In the genomic region with DNA sequence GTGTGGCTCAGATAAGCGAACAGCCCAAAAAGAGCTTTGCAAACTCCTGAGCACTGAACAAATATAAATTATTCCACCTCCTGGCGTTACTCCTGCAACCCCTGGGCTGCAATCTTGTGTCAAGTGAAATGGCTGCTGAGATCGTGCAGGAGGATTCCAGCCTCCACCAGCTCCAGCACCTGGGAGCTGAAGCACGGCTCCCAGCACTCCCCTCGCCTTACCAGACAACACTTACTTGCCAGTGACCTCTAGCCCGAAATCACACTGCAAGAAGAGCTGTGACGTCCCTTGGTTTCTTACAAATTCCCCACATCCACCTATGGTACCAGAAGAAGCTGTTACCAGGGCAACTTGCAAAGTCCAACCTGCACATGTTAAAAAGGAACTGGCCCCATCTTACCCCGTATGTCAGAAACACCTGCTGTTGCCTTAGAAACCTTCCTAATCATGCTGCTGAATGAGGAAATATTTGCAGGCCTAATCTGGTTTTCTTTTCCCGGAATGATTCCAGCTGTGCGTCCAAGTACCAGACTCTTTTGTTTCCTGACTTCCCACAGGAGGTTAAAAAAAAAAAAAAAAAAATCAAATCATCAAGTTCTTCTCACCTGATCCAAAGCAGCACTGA, we compare ENCODE assay signal across 19 cellular contexts. TPM values are rescaled to one million over a fixed set of nuclear protein-coding genes. Genes with fewer than 3 reads are reported as not detected.
DNase-seq lines count a peak whose midpoint lies in the region; ATAC-seq lines count a peak whose summit lies in the region.
"Had no signal": no experiment of that assay in that cellular context is flagged by ENCODE, and none has a peak within 500 bp of the region (broad histone marks: within the 10 kb centered on the region; RNA-seq: fewer than 3 reads in every experiment).

No MANE protein-coding gene starts in this region.

- no peaks in the 10 kb centered on the region for H3K27me3 Mint-ChIP-seq in memory B cell
- H3K27me3 Mint-ChIP-seq: activated B cell treated with CpG ODN at 0.5 μM for 24 hours; natural killer cell treated with Interleukin-12 subunit alpha and Interleukin-12 subunit beta and Interleukin-15 and Interleukin-18, amount 100 ng/mL, for 72 hours had no signal

- H3K4me3 ChIP-seq in thymus (ENCODE audit: low read length): no peak overlapping the region
- H3K4me3 ChIP-seq: gastrocnemius medialis had no signal

- H3K36me3 Mint-ChIP-seq in memory B cell: peaks cover 7% of the 10 kb centered on the region
- H3K36me3 Mint-ChIP-seq: natural killer cell treated with Interleukin-12 subunit alpha and Interleukin-12 subunit beta and Interleukin-15 and Interleukin-18, amount 100 ng/mL, for 72 hours had no signal

- 87% methylated on average over 10 of the region's 10 CpGs for WGBS in thymus

- H3K4me3 Mint-ChIP-seq in memory B cell: no peak overlapping the region
- H3K4me3 Mint-ChIP-seq: activated B cell treated with CpG ODN at 0.5 μM for 24 hours; natural killer cell treated with Interleukin-12 subunit alpha and Interleukin-12 subunit beta and Interleukin-15 and Interleukin-18, amount 100 ng/mL, for 72 hours had no signal

- H3K27me3 ChIP-seq in thymus (ENCODE audit: control insufficient read depth, insufficient read depth): no peaks in the 10 kb centered on the region
- H3K27me3 ChIP-seq: gastrocnemius medialis had no signal

- H3K9me3 ChIP-seq in thymus (ENCODE audit: control insufficient read depth): no peaks in the 10 kb centered on the region
- H3K9me3 ChIP-seq: gastrocnemius medialis had no signal

- H3K4me1 Mint-ChIP-seq in memory B cell: peaks cover 8% of the 10 kb centered on the region

- no peaks in the 10 kb centered on the region for H3K36me3 ChIP-seq in thymus (ENCODE audit: control insufficient read depth, insufficient read depth)
- H3K36me3 ChIP-seq: gastrocnemius medialis had no signal

- H3K27ac ChIP-seq in thymus (ENCODE audit: low read depth): peak overlapping the region; percentile 4
- H3K27ac ChIP-seq: C4-2B, gastrocnemius medialis had no signal

- no peaks in the 10 kb centered on the region for H3K9me3 Mint-ChIP-seq in memory B cell
- H3K9me3 Mint-ChIP-seq: activated B cell treated with CpG ODN at 0.5 μM for 24 hours; natural killer cell treated with Interleukin-12 subunit alpha and Interleukin-12 subunit beta and Interleukin-15 and Interleukin-18, amount 100 ng/mL, for 72 hours had no signal

- DNase-seq in NCI-H1092 treated with DMSO at 0.1 percent for 48 hours (lab: John Stamatoyannopoulos, UW) (peak; percentile 20), NCI-H1092 (lab: John Stamatoyannopoulos, UW) (no peak), NCI-H748 (lab: John Stamatoyannopoulos, UW; ENCODE audit: unreplicated experiment) (peak; percentile 94), memory B cell (ENCODE audit: low spot score in 2 of 2) (no peak), iPS-NIHi11 (ENCODE audit: low spot score) (no peak), NCI-H524 (lab: John Stamatoyannopoulos, UW) (no peak)
- DNase-seq: 8988T; activated B cell treated with CpG ODN at 0.5 μM for 24 hours; amygdala; EL; gastrocnemius medialis; right cardiac atrium; stimulated activated CD4-positive, alpha-beta T cell treated with anti-CD3 and anti-CD28 coated beads, Interleukin-1b, Interleukin-23, amount 100 ng/mL, for 48 hours; T-helper 1 cell had no signal

- H3K4me1 ChIP-seq in thymus (ENCODE audit: control insufficient read depth, insufficient read depth, low read length): peaks cover 36% of the 10 kb centered on the region

- ATAC-seq in memory B cell (ENCODE audit: low read depth) (peak; percentile 26), GM21423 (IDR thresholded peaks at IDR 0.05; ENCODE audit: unreplicated experiment) (no peak)
- ATAC-seq: gastrocnemius medialis; natural killer cell treated with Interleukin-12 subunit alpha and Interleukin-12 subunit beta and Interleukin-15 and Interleukin-18, amount 100 ng/mL, for 72 hours; right cardiac atrium had no signal

- no peak overlapping the region for H3K27ac Mint-ChIP-seq in memory B cell
- H3K27ac Mint-ChIP-seq: activated B cell treated with CpG ODN at 0.5 μM for 24 hours; natural killer cell treated with Interleukin-12 subunit alpha and Interleukin-12 subunit beta and Interleukin-15 and Interleukin-18, amount 100 ng/mL, for 72 hours had no signal

RNA-seq across cellular contexts. Expression of a gene that starts 13.1 kb away (rescaled TPM):
- polyA plus RNA-seq in thymus: 9.4 TPM

RNA-seq across cellular contexts. Expression of a gene that starts 45.8 kb away (rescaled TPM):
- 40.5 TPM for polyA plus RNA-seq in thymus
- polyA plus RNA-seq: endothelial cell of umbilical vein had no signal

RNA-seq across cellular contexts. Expression of a gene that starts 55.2 kb away (rescaled TPM):
- 1.3 TPM for polyA plus RNA-seq in thymus
- polyA plus RNA-seq: endothelial cell of umbilical vein had no signal

Comparison
In these comparisons a context has a peak if more than half of its experiments do, and no peak if none do; other contexts are left out.
1. DNase-seq: peak in NCI-H1092 treated with DMSO at 0.1 percent for 48 hours (single experiment) and NCI-H748 (single experiment); none in NCI-H1092 (single experiment), memory B cell (0 of 2), iPS-NIHi11 (single experiment) and NCI-H524 (0 of 2).